Comparison of ENCODE assay signal across 17 cellular contexts in the genomic region with DNA sequence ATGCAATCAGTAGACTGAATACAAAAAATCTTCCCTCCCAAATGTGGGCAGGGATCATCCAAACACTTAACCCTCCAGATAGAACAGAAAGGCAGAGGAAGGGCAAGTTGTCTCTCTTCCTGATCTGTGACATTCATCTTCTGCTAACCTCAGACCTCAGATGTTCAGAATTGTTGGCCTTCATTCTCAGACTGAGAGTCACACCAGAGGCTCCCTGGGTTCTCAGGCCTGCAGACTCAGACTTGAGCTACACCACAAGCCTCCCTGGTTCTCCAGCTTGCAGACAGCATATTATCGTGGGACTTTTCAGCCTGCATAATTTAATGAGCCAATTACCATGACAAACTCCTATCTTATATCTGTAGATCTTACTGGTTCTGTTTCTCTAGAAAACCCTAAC.
"Had no signal": no experiment of that assay in that cellular context is flagged by ENCODE, and none has a peak within 500 bp of the region (broad histone marks: within the 10 kb centered on the region; RNA-seq: fewer than 3 reads in every experiment).

No MANE protein-coding gene starts in this region.

- H3K36me3 Mint-ChIP-seq: type B pancreatic cell had no signal

- H3K79me2 ChIP-seq: hepatocyte had no signal

- H3K4me3 ChIP-seq: dorsolateral prefrontal cortex, hepatocyte, mucosa of descending colon, psoas muscle, skin epidermis, stomach had no signal

- H3K27me3 ChIP-seq: dorsolateral prefrontal cortex, hepatocyte, stomach had no signal

- H3K9me3 ChIP-seq: psoas muscle had no signal

- H3K27ac Mint-ChIP-seq: natural killer cell treated with Interleukin-12 subunit alpha and Interleukin-12 subunit beta and Interleukin-15 and Interleukin-18, amount 100 ng/mL, for 72 hours; type B pancreatic cell had no signal

- H3K36me3 ChIP-seq: stomach had no signal

- H3K4me3 Mint-ChIP-seq: natural killer cell treated with Interleukin-12 subunit alpha and Interleukin-12 subunit beta and Interleukin-15 and Interleukin-18, amount 100 ng/mL, for 72 hours; type B pancreatic cell had no signal

- DNase-seq: cortex of kidney; dorsolateral prefrontal cortex; effector CD8-positive, alpha-beta T cell; foreskin melanocyte; head of caudate nucleus; kidney glomerular epithelial cell; mammary epithelial cell; mucosa of descending colon; psoas muscle; stimulated activated CD4-positive, alpha-beta T cell treated with anti-CD3 and anti-CD28 coated beads, Interleukin-12 subunit alpha, Interleukin-12 subunit beta, amount 100 ng/mL, for 4 hours; stimulated activated naive CD4-positive, alpha-beta T cell; stomach; substantia nigra had no signal

- H3K4me2 ChIP-seq: hepatocyte had no signal

- H3K27me3 Mint-ChIP-seq: natural killer cell treated with Interleukin-12 subunit alpha and Interleukin-12 subunit beta and Interleukin-15 and Interleukin-18, amount 100 ng/mL, for 72 hours; type B pancreatic cell had no signal

- H2AFZ ChIP-seq: hepatocyte had no signal

- H3K9me3 Mint-ChIP-seq: type B pancreatic cell had no signal

- H3K27ac ChIP-seq: dorsolateral prefrontal cortex, hepatocyte, psoas muscle, skin epidermis, stomach had no signal

- H3K4me1 ChIP-seq: psoas muscle, stomach had no signal
